ENCODE assay signal across 28 cellular contexts in the genomic region with DNA sequence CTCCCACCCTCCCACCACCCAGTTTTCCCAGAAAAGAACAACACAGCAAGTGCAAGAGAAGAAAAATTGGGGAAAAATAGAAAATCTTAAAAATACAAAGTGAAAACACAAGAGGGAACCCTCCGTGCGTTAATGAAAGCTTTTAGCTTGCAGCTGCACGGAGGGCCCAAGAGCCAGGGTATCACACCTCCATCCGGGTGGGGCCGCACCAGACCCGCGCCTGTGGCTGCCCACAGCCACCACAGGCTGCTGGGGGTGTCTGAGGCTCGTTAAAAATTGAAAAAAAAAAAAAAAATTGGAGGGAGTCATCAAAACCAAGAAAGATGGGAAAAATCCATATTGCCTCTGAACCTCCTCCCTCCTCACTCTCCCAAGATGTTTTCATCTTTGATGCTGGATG. TPM values are rescaled to one million over a fixed set of nuclear protein-coding genes. Genes with fewer than 3 reads are reported as not detected.
A peak's percentile ranks its signal among the peaks of the same experiment; 100 is the strongest.
DNase-seq lines count a peak whose midpoint lies in the region; ATAC-seq and TF ChIP-seq lines count a peak whose summit lies in the region.
"Had no signal": no experiment of that assay in that cellular context is flagged by ENCODE, and none has a peak within 500 bp of the region (broad histone marks: within the 10 kb centered on the region; RNA-seq: fewer than 3 reads in every experiment).

No MANE protein-coding gene starts in this region.

- H3K9ac ChIP-seq in KMS-11 = no peak overlapping the region

- no peak overlapping the region for H3K27ac ChIP-seq in KMS-11
- H3K27ac ChIP-seq: SJCRH30 had no signal

- no peaks in the 10 kb centered on the region for H3K9me3 Mint-ChIP-seq in natural killer cell
- no peaks in the 10 kb centered on the region for H3K9me3 Mint-ChIP-seq in natural killer cell treated with Interleukin-12 subunit alpha and Interleukin-12 subunit beta and Interleukin-15 and Interleukin-18, amount 100 ng/mL, for 72 hours
- H3K9me3 Mint-ChIP-seq in central memory CD8-positive, alpha-beta T cell = no peaks in the 10 kb centered on the region
- no peaks in the 10 kb centered on the region for H3K9me3 Mint-ChIP-seq in stimulated activated effector memory CD8-positive, alpha-beta T cell treated with anti-CD3 and anti-CD28 coated beads, Interleukin-12 subunit alpha, Interleukin-12 subunit beta, amount 100 ng/mL, for 72 hours
- H3K9me3 Mint-ChIP-seq: CD4-positive, alpha-beta memory T cell had no signal

- peaks cover 66% of the 10 kb centered on the region for H3K27me3 ChIP-seq in KMS-11 (ENCODE audit: insufficient read depth, low read depth)

- no peaks in the 10 kb centered on the region for H4K20me1 ChIP-seq in KMS-11 (ENCODE audit: insufficient read depth)

- H3K36me3 Mint-ChIP-seq in natural killer cell = no peaks in the 10 kb centered on the region
- H3K36me3 Mint-ChIP-seq in natural killer cell treated with Interleukin-12 subunit alpha and Interleukin-12 subunit beta and Interleukin-15 and Interleukin-18, amount 100 ng/mL, for 72 hours = no peaks in the 10 kb centered on the region
- H3K36me3 Mint-ChIP-seq in central memory CD8-positive, alpha-beta T cell (ENCODE audit: insufficient read depth) = peaks cover 11% of the 10 kb centered on the region
- peaks cover 6% of the 10 kb centered on the region for H3K36me3 Mint-ChIP-seq in stimulated activated effector memory CD8-positive, alpha-beta T cell treated with anti-CD3 and anti-CD28 coated beads, Interleukin-12 subunit alpha, Interleukin-12 subunit beta, amount 100 ng/mL, for 72 hours
- H3K36me3 Mint-ChIP-seq: CD4-positive, alpha-beta memory T cell had no signal

- H3K36me3 ChIP-seq in KMS-11 (ENCODE audit: insufficient read depth) = no peaks in the 10 kb centered on the region
- H3K36me3 ChIP-seq: BE2C had no signal

- no peak for DNase-seq in natural killer cell
- no peak for DNase-seq in natural killer cell treated with Interleukin-12 subunit alpha and Interleukin-12 subunit beta and Interleukin-15 and Interleukin-18, amount 100 ng/mL, for 72 hours (ENCODE audit: low spot score)
- DNase-seq in central memory CD8-positive, alpha-beta T cell (ENCODE audit: low spot score in 2 of 2) = no peak
- DNase-seq in stimulated activated effector memory CD8-positive, alpha-beta T cell treated with anti-CD3 and anti-CD28 coated beads, Interleukin-12 subunit alpha, Interleukin-12 subunit beta, amount 100 ng/mL, for 72 hours (ENCODE audit: low spot score in 2 of 2) = no peak
- DNase-seq in NCI-H2107 treated with DMSO at 0.1 percent for 48 hours (lab: John Stamatoyannopoulos, UW; ENCODE audit: unreplicated experiment) = no peak
- no peak for DNase-seq in activated gamma-delta T cell treated with Interleukin-2 at 50 U/mL for 16 hours
- DNase-seq: 8988T, ACHN, BE2C, Caco-2, EL, GDM1, H7, IMR-90, Karpas-422, NCI-H1092, NCI-H1417 treated with DMSO at 0.1 percent for 48 hours, NCI-H1694 treated with DMSO at 0.1 percent for 48 hours, NCI-H2081, NCI-H524, NCI-H774, OCI-M1 had no signal

- TF ChIP-seq CTCF in natural killer cell (IDR thresholded peaks at IDR 0.05) (no peak), KMS-11 (conservative IDR thresholded peaks at IDR 0.05; ENCODE audit: low read depth, low read length) (no peak)

- no peak overlapping the region for H2AFZ ChIP-seq in KMS-11 (ENCODE audit: low read depth)

- H3K4me3 ChIP-seq in KMS-11 (IDR thresholded peaks at IDR 0.05; ENCODE audit: insufficient read depth, low read depth, low read length) = no peak overlapping the region
- H3K4me3 ChIP-seq: GM12878, SJCRH30 had no signal

- H3K4me3 Mint-ChIP-seq in natural killer cell = peak overlapping the region; percentile 78
- no peak overlapping the region for H3K4me3 Mint-ChIP-seq in natural killer cell treated with Interleukin-12 subunit alpha and Interleukin-12 subunit beta and Interleukin-15 and Interleukin-18, amount 100 ng/mL, for 72 hours
- peak overlapping the region; percentile 64 for H3K4me3 Mint-ChIP-seq in central memory CD8-positive, alpha-beta T cell
- no peak overlapping the region for H3K4me3 Mint-ChIP-seq in stimulated activated effector memory CD8-positive, alpha-beta T cell treated with anti-CD3 and anti-CD28 coated beads, Interleukin-12 subunit alpha, Interleukin-12 subunit beta, amount 100 ng/mL, for 72 hours

- peak overlapping the region; percentile 58 to 73 for H3K27ac Mint-ChIP-seq in natural killer cell
- H3K27ac Mint-ChIP-seq in natural killer cell treated with Interleukin-12 subunit alpha and Interleukin-12 subunit beta and Interleukin-15 and Interleukin-18, amount 100 ng/mL, for 72 hours = no peak overlapping the region
- H3K27ac Mint-ChIP-seq in central memory CD8-positive, alpha-beta T cell (ENCODE audit: low read depth) = peak overlapping the region; percentile 92
- H3K27ac Mint-ChIP-seq in stimulated activated effector memory CD8-positive, alpha-beta T cell treated with anti-CD3 and anti-CD28 coated beads, Interleukin-12 subunit alpha, Interleukin-12 subunit beta, amount 100 ng/mL, for 72 hours = peak overlapping the region; percentile 37

- 0 out of 2 replicates have a peak overlapping the region, but pooled peaks have one; percentile 9 for H3K4me2 ChIP-seq in KMS-11

- peaks cover 13% of the 10 kb centered on the region for H3K4me1 ChIP-seq in KMS-11 (ENCODE audit: low read depth, poor library complexity, severe bottlenecking)
- H3K4me1 ChIP-seq: BE2C, Caco-2 had no signal

- peaks cover 16 to 33% of the 10 kb centered on the region in 2 donors for H3K4me1 Mint-ChIP-seq in natural killer cell
- peaks cover 2 to 5% of the 10 kb centered on the region in 2 donors for H3K4me1 Mint-ChIP-seq in natural killer cell treated with Interleukin-12 subunit alpha and Interleukin-12 subunit beta and Interleukin-15 and Interleukin-18, amount 100 ng/mL, for 72 hours (ENCODE audit: low read depth in 2 of 2)
- peaks cover 19% of the 10 kb centered on the region for H3K4me1 Mint-ChIP-seq in central memory CD8-positive, alpha-beta T cell
- peaks cover 27% of the 10 kb centered on the region for H3K4me1 Mint-ChIP-seq in stimulated activated effector memory CD8-positive, alpha-beta T cell treated with anti-CD3 and anti-CD28 coated beads, Interleukin-12 subunit alpha, Interleukin-12 subunit beta, amount 100 ng/mL, for 72 hours

- intact Hi-C loops in natural killer cell (cut with micrococcal nuclease) = no loop called here

- ATAC-seq in natural killer cell = peak in 2 of 3 donors; percentile 11 to 61
- ATAC-seq in natural killer cell treated with Interleukin-12 subunit alpha and Interleukin-12 subunit beta and Interleukin-15 and Interleukin-18, amount 100 ng/mL, for 72 hours = no peak
- ATAC-seq in central memory CD8-positive, alpha-beta T cell (replicated peaks; ENCODE audit: extremely low read depth, poor library complexity, severe bottlenecking) = peak; percentile 50
- ATAC-seq in stimulated activated effector memory CD8-positive, alpha-beta T cell treated with anti-CD3 and anti-CD28 coated beads, Interleukin-12 subunit alpha, Interleukin-12 subunit beta, amount 100 ng/mL, for 72 hours = no peak
- no peak for ATAC-seq in GM19467 (IDR thresholded peaks at IDR 0.05; ENCODE audit: unreplicated experiment)
- ATAC-seq: GM12878, SK-N-SH treated with all-trans-retinoic acid at 6 μM for 48 hours had no signal

- H3K27me3 Mint-ChIP-seq in natural killer cell (ENCODE audit: low read depth in 2 of 2) = peaks cover 8 to 15% of the 10 kb centered on the region in 2 donors
- H3K27me3 Mint-ChIP-seq in natural killer cell treated with Interleukin-12 subunit alpha and Interleukin-12 subunit beta and Interleukin-15 and Interleukin-18, amount 100 ng/mL, for 72 hours = peaks cover 8 to 14% of the 10 kb centered on the region in 2 donors
- H3K27me3 Mint-ChIP-seq in central memory CD8-positive, alpha-beta T cell = peaks cover 10% of the 10 kb centered on the region

- no peaks in the 10 kb centered on the region for H3K79me2 ChIP-seq in KMS-11 (ENCODE audit: insufficient read depth, low read depth)

RNA-seq across cellular contexts. Expression of a gene that starts 18.6 kb away (rescaled TPM):
- total RNA-seq in natural killer cell = 10 to 100 TPM; 56.0 to 86.4 (median 56.9) TPM
- 10 to 100 TPM; 37.2 to 54.2 TPM for total RNA-seq in natural killer cell treated with Interleukin-12 subunit alpha and Interleukin-12 subunit beta and Interleukin-15 and Interleukin-18, amount 100 ng/mL, for 72 hours

Comparison
In these comparisons a context has a peak if more than half of its experiments do, and no peak if none do; other contexts are left out.
1. ATAC-seq: peak in natural killer cell (2 of 3) and central memory CD8-positive, alpha-beta T cell (single experiment); none in natural killer cell treated with Interleukin-12 subunit alpha and Interleukin-12 subunit beta and Interleukin-15 and Interleukin-18, amount 100 ng/mL, for 72 hours (0 of 2), stimulated activated effector memory CD8-positive, alpha-beta T cell treated with anti-CD3 and anti-CD28 coated beads, Interleukin-12 subunit alpha, Interleukin-12 subunit beta, amount 100 ng/mL, for 72 hours (single experiment) and GM19467 (single experiment).
2. H3K27ac Mint-ChIP-seq: peak in natural killer cell (2 of 2), central memory CD8-positive, alpha-beta T cell (single experiment) and stimulated activated effector memory CD8-positive, alpha-beta T cell treated with anti-CD3 and anti-CD28 coated beads, Interleukin-12 subunit alpha, Interleukin-12 subunit beta, amount 100 ng/mL, for 72 hours (single experiment); none in natural killer cell treated with Interleukin-12 subunit alpha and Interleukin-12 subunit beta and Interleukin-15 and Interleukin-18, amount 100 ng/mL, for 72 hours (0 of 2).
3. H3K4me3 Mint-ChIP-seq: peak in natural killer cell (single experiment) and central memory CD8-positive, alpha-beta T cell (single experiment); none in natural killer cell treated with Interleukin-12 subunit alpha and Interleukin-12 subunit beta and Interleukin-15 and Interleukin-18, amount 100 ng/mL, for 72 hours (single experiment) and stimulated activated effector memory CD8-positive, alpha-beta T cell treated with anti-CD3 and anti-CD28 coated beads, Interleukin-12 subunit alpha, Interleukin-12 subunit beta, amount 100 ng/mL, for 72 hours (single experiment).